ENCODE assay signal across 14 cellular contexts in genomic region chr6:100347901-100348550, GRCh38.
A peak's percentile ranks its signal among the peaks of the same experiment; 100 is the strongest.
DNase-seq lines count a peak whose midpoint lies in the region; ATAC-seq, FAIRE-seq and TF ChIP-seq lines count a peak whose summit lies in the region.
"Had no signal": no experiment of that assay in that cellular context is flagged by ENCODE, and none has a peak within 500 bp of the region (broad histone marks: within the 10 kb centered on the region; RNA-seq: fewer than 3 reads in every experiment).

No MANE protein-coding gene starts in this region.

- TF ChIP-seq CTCF in left lung (IDR thresholded peaks at IDR 0.05) (no peak), pancreas (IDR thresholded peaks at IDR 0.05) (no peak)

- peak; percentile 75 for ATAC-seq in GM21390 (IDR thresholded peaks at IDR 0.05; ENCODE audit: unreplicated experiment)
- no peak for ATAC-seq in left lung
- no peak for ATAC-seq in pancreas
- ATAC-seq: Right ventricle myocardium inferior had no signal

- H3K27me3 ChIP-seq in BLaER1 (no peaks in the 10 kb centered on the region), left lung (no peaks in the 10 kb centered on the region), pancreas (no peaks in the 10 kb centered on the region)
- H3K27me3 ChIP-seq: neural progenitor cell, thyroid gland had no signal

- H3K9ac ChIP-seq in BLaER1: no peak overlapping the region
- H3K9ac ChIP-seq: neural progenitor cell had no signal

- no peak for FAIRE-seq in pancreas (lab: Jason Lieb, UNC)

- H3K9me3 ChIP-seq in BLaER1 (no peaks in the 10 kb centered on the region), left lung (no peaks in the 10 kb centered on the region), pancreas (no peaks in the 10 kb centered on the region)
- H3K9me3 ChIP-seq: thyroid gland had no signal

- peaks cover 29% of the 10 kb centered on the region for H3K4me1 ChIP-seq in BLaER1
- H3K4me1 ChIP-seq in left lung: no peaks in the 10 kb centered on the region
- peaks cover 0 to 11% (median 5%) of the 10 kb centered on the region in 3 donors for H3K4me1 ChIP-seq in pancreas
- H3K4me1 ChIP-seq: thyroid gland had no signal

- intact Hi-C loops in left lung (cut with DNase I): no loop called here
- intact Hi-C loops in pancreas (cut with DNase I): no loop called here

- no peaks in the 10 kb centered on the region for H4K20me1 ChIP-seq in BLaER1

- DNase-seq in MV-4-11 (lab: John Stamatoyannopoulos, UW) (peak; percentile 82), fibroblast of gingiva (ENCODE audit: low read depth) (peak; percentile 26), left lung (no peak), NCI-H2029 (lab: John Stamatoyannopoulos, UW) (no peak), pancreas (no peak), D341Med (ENCODE audit: low spot score) (no peak)
- DNase-seq: activated CD8-positive, alpha-beta memory T cell treated with anti-CD3 and anti-CD28 coated beads, Interleukin-2, amount 50 U/mL, for 4 hours; CD8-positive, alpha-beta memory T cell; NCI-H1694; thyroid gland had no signal

- H3K4me3 ChIP-seq in BLaER1 (no peak overlapping the region), left lung (no peak overlapping the region), pancreas (no peak overlapping the region)
- H3K4me3 ChIP-seq: neural progenitor cell, thyroid gland had no signal

- 81 to 83% methylated on average over 4 of the region's 4 CpGs for WGBS in pancreas, 2 donors

- H3K27ac ChIP-seq in BLaER1 (no peak overlapping the region), left lung (no peak overlapping the region), pancreas (no peak overlapping the region)
- H3K27ac ChIP-seq: neural progenitor cell, thyroid gland had no signal

- H3K36me3 ChIP-seq in BLaER1 (no peaks in the 10 kb centered on the region), left lung (no peaks in the 10 kb centered on the region), pancreas (no peaks in the 10 kb centered on the region)
- H3K36me3 ChIP-seq: neural progenitor cell, thyroid gland had no signal

- H3K4me2 ChIP-seq in BLaER1: peak overlapping the region; percentile 31
- H3K4me2 ChIP-seq: neural progenitor cell had no signal

Comparison
In these comparisons a context has a peak if more than half of its experiments do, and no peak if none do; other contexts are left out.
1. DNase-seq: peak in MV-4-11 (single experiment) and fibroblast of gingiva (single experiment); none in left lung (0 of 2), NCI-H2029 (single experiment), pancreas (0 of 6) and D341Med (single experiment).